In genomic region chr3:31917303-31917903, GRCh38 we compare ENCODE assay signal across 9 cellular contexts.
DNase-seq lines count a peak whose midpoint lies in the region; ATAC-seq and TF ChIP-seq lines count a peak whose summit lies in the region.
"Had no signal": no experiment of that assay in that cellular context is flagged by ENCODE, and none has a peak within 500 bp of the region (broad histone marks: within the 10 kb centered on the region; RNA-seq: fewer than 3 reads in every experiment).

No MANE protein-coding gene starts in this region.

- peaks cover 27% of the 10 kb centered on the region for H3K4me1 Mint-ChIP-seq in activated CD8-positive, alpha-beta T cell treated with anti-CD3 and anti-CD28 coated beads for 36 hours (ENCODE audit: low read depth)
- H3K4me1 Mint-ChIP-seq in activated CD8-positive, alpha-beta T cell treated with anti-CD3 and anti-CD28 coated beads, Interleukin-2, amount 10 ng/mL, durations not matched to agents 7 days and 5 days (ENCODE audit: low read depth): peaks cover 28% of the 10 kb centered on the region

- CTCF ChIA-PET in activated CD8-positive, alpha-beta T cell treated with anti-CD3 and anti-CD28 coated beads for 36 hours (lab: Charles Lee): interaction anchor here (0.9 kb wide), 1 partner anchor 59 kb away, joined by 3 read pairs; no protein-coding TSS in a partner anchor
- CTCF ChIA-PET in activated CD8-positive, alpha-beta T cell treated with anti-CD3 and anti-CD28 coated beads, Interleukin-2, amount 10 ng/mL, durations not matched to agents 7 days and 5 days (lab: Charles Lee): no interaction called here

- no peak for TF ChIP-seq CTCF in activated CD8-positive, alpha-beta T cell treated with anti-CD3 and anti-CD28 coated beads for 36 hours (IDR thresholded peaks at IDR 0.05)
- TF ChIP-seq CTCF in stomach (IDR thresholded peaks at IDR 0.05) (no peak), vagina (IDR thresholded peaks at IDR 0.05) (no peak), esophagus squamous epithelium (IDR thresholded peaks at IDR 0.05) (no peak)

- H3K36me3 Mint-ChIP-seq in activated CD8-positive, alpha-beta T cell treated with anti-CD3 and anti-CD28 coated beads for 36 hours (ENCODE audit: low read depth): peaks cover 3% of the 10 kb centered on the region
- peaks cover 26% of the 10 kb centered on the region for H3K36me3 Mint-ChIP-seq in activated CD8-positive, alpha-beta T cell treated with anti-CD3 and anti-CD28 coated beads, Interleukin-2, amount 10 ng/mL, durations not matched to agents 7 days and 5 days (ENCODE audit: low read depth)

- H3K4me3 Mint-ChIP-seq in activated CD8-positive, alpha-beta T cell treated with anti-CD3 and anti-CD28 coated beads for 36 hours: no peak overlapping the region
- H3K4me3 Mint-ChIP-seq in activated CD8-positive, alpha-beta T cell treated with anti-CD3 and anti-CD28 coated beads, Interleukin-2, amount 10 ng/mL, durations not matched to agents 7 days and 5 days: no peak overlapping the region

- peaks cover 22% of the 10 kb centered on the region for H3K9me3 Mint-ChIP-seq in activated CD8-positive, alpha-beta T cell treated with anti-CD3 and anti-CD28 coated beads for 36 hours
- peaks cover 18% of the 10 kb centered on the region for H3K9me3 Mint-ChIP-seq in activated CD8-positive, alpha-beta T cell treated with anti-CD3 and anti-CD28 coated beads, Interleukin-2, amount 10 ng/mL, durations not matched to agents 7 days and 5 days (ENCODE audit: insufficient read depth)

- TF ChIP-seq EP300 in stomach (IDR thresholded peaks at IDR 0.05): no peak

- TF ChIP-seq POLR2A in stomach (IDR thresholded peaks at IDR 0.05): no peak
- TF ChIP-seq POLR2A in vagina (IDR thresholded peaks at IDR 0.05): no peak
- no peak for TF ChIP-seq POLR2A in esophagus squamous epithelium (IDR thresholded peaks at IDR 0.05)

- H3K4me1 ChIP-seq in stomach (peaks cover 11 to 32% (median 25%) of the 10 kb centered on the region in 4 donors), vagina (peaks cover 11% of the 10 kb centered on the region), esophagus squamous epithelium (peaks cover 0 to 43% (median 14%) of the 10 kb centered on the region in 3 donors)

- H3K4me3 ChIP-seq in stomach (peak overlapping the region in 1 of 4 donors; percentile 1), vagina (no peak overlapping the region), esophagus squamous epithelium (peak overlapping the region in 1 of 4 donors; percentile 27)

- no peak for ATAC-seq in activated CD8-positive, alpha-beta T cell treated with anti-CD3 and anti-CD28 coated beads for 36 hours
- no peak for ATAC-seq in activated CD8-positive, alpha-beta T cell treated with anti-CD3 and anti-CD28 coated beads, Interleukin-2, amount 10 ng/mL, durations not matched to agents 7 days and 5 days
- ATAC-seq in HG03045 (IDR thresholded peaks at IDR 0.05; ENCODE audit: unreplicated experiment): peak; percentile 88

- intact Hi-C loops in activated CD8-positive, alpha-beta T cell treated with anti-CD3 and anti-CD28 coated beads for 36 hours (cut with micrococcal nuclease): no loop called here
- intact Hi-C loops in stomach (cut with DNase I; ENCODE audit: low total_unique reads): no loop called here
- intact Hi-C loops in vagina (cut with DNase I): no loop called here
- intact Hi-C loops in esophagus squamous epithelium (cut with DNase I): no loop called here

- H3K27ac ChIP-seq in stomach (peak overlapping the region in 4 of 5 donors; percentile 7 to 84 (median 32)), vagina (no peak overlapping the region), esophagus squamous epithelium (peak overlapping the region in 2 of 4 donors; percentile 25 to 53)

- POLR2A ChIA-PET in activated CD8-positive, alpha-beta T cell treated with anti-CD3 and anti-CD28 coated beads for 36 hours (lab: Charles Lee): interaction anchor here (0.6 to 1.0 kb wide), 2 partner anchors 125 to 197 kb away, joined by 3 read pairs; no protein-coding TSS in a partner anchor
- POLR2A ChIA-PET in activated CD8-positive, alpha-beta T cell treated with anti-CD3 and anti-CD28 coated beads, Interleukin-2, amount 10 ng/mL, durations not matched to agents 7 days and 5 days (lab: Charles Lee): no interaction called here

- no peak for DNase-seq in activated CD8-positive, alpha-beta T cell treated with anti-CD3 and anti-CD28 coated beads for 36 hours
- no peak for DNase-seq in activated CD8-positive, alpha-beta T cell treated with anti-CD3 and anti-CD28 coated beads, Interleukin-2, amount 10 ng/mL, durations not matched to agents 7 days and 5 days
- DNase-seq in amniotic epithelial cell (ENCODE audit: low read depth) (peak; percentile 18), stomach (no peak), vagina (ENCODE audit: extremely low spot score in 2 of 2) (no peak), AG20443 (ENCODE audit: low spot score) (no peak), esophagus squamous epithelium (lab: John Stamatoyannopoulos, UW) (no peak)

- H3K27ac Mint-ChIP-seq in activated CD8-positive, alpha-beta T cell treated with anti-CD3 and anti-CD28 coated beads for 36 hours: peak overlapping the region; percentile 65
- H3K27ac Mint-ChIP-seq in activated CD8-positive, alpha-beta T cell treated with anti-CD3 and anti-CD28 coated beads, Interleukin-2, amount 10 ng/mL, durations not matched to agents 7 days and 5 days: no peak overlapping the region

- H3K27me3 ChIP-seq in stomach: no peaks in the 10 kb centered on the region
- no peaks in the 10 kb centered on the region for H3K27me3 ChIP-seq in vagina
- no peaks in the 10 kb centered on the region for H3K27me3 ChIP-seq in esophagus squamous epithelium
- H3K27me3 ChIP-seq: Peyer's patch had no signal

- H3K27me3 Mint-ChIP-seq in activated CD8-positive, alpha-beta T cell treated with anti-CD3 and anti-CD28 coated beads for 36 hours: peaks cover 2% of the 10 kb centered on the region
- no peaks in the 10 kb centered on the region for H3K27me3 Mint-ChIP-seq in activated CD8-positive, alpha-beta T cell treated with anti-CD3 and anti-CD28 coated beads, Interleukin-2, amount 10 ng/mL, durations not matched to agents 7 days and 5 days (ENCODE audit: low read depth)

- H3K36me3 ChIP-seq in stomach: no peaks in the 10 kb centered on the region
- no peaks in the 10 kb centered on the region for H3K36me3 ChIP-seq in vagina
- peaks cover 0 to 5% (median 0%) of the 10 kb centered on the region in 3 donors for H3K36me3 ChIP-seq in esophagus squamous epithelium
- H3K36me3 ChIP-seq: Peyer's patch had no signal

- 12 to 42% (median 28%) methylated on average over 3 of the region's 3 CpGs for WGBS in stomach, 5 donors
- WGBS in esophagus squamous epithelium, 2 donors: 26 to 27% methylated on average over 3 of the region's 3 CpGs

- peaks cover 0 to 8% (median 2%) of the 10 kb centered on the region in 4 donors for H3K9me3 ChIP-seq in stomach
- no peaks in the 10 kb centered on the region for H3K9me3 ChIP-seq in vagina
- no peaks in the 10 kb centered on the region for H3K9me3 ChIP-seq in esophagus squamous epithelium
